ENCODE assay signal across 21 cellular contexts in genomic region chr9:88319936-88320747, GRCh38.
DNase-seq lines count a peak whose midpoint lies in the region; ATAC-seq and TF ChIP-seq lines count a peak whose summit lies in the region.
"Had no signal": no experiment of that assay in that cellular context is flagged by ENCODE, and none has a peak within 500 bp of the region (broad histone marks: within the 10 kb centered on the region; RNA-seq: fewer than 3 reads in every experiment).

No MANE protein-coding gene starts in this region.

- no peaks in the 10 kb centered on the region for H3K36me3 ChIP-seq in Loucy (ENCODE audit: insufficient read depth, low read length)
- H3K36me3 ChIP-seq: right atrium auricular region, stomach had no signal

- peaks cover 9% of the 10 kb centered on the region for H3K36me3 Mint-ChIP-seq in activated naive CD8-positive, alpha-beta T cell treated with anti-CD3 and anti-CD28 coated beads, Interleukin-2, amount 10 ng/mL, durations not matched to agents 7 days and 5 days
- H3K36me3 Mint-ChIP-seq in activated naive CD8-positive, alpha-beta T cell treated with anti-CD3 and anti-CD28 coated beads for 36 hours, result peaks cover 3% of the 10 kb centered on the region
- no peaks in the 10 kb centered on the region for H3K36me3 Mint-ChIP-seq in T-cell
- H3K36me3 Mint-ChIP-seq: CD4-positive, CD25-positive, alpha-beta regulatory T cell; type B pancreatic cell had no signal

- peak overlapping the region; percentile 45 for H3K27ac Mint-ChIP-seq in activated naive CD8-positive, alpha-beta T cell treated with anti-CD3 and anti-CD28 coated beads, Interleukin-2, amount 10 ng/mL, durations not matched to agents 7 days and 5 days
- H3K27ac Mint-ChIP-seq in activated naive CD8-positive, alpha-beta T cell treated with anti-CD3 and anti-CD28 coated beads for 36 hours, result no peak overlapping the region
- no peak overlapping the region for H3K27ac Mint-ChIP-seq in T-cell
- H3K27ac Mint-ChIP-seq: type B pancreatic cell had no signal

- no peaks in the 10 kb centered on the region for H3K9me3 Mint-ChIP-seq in activated naive CD8-positive, alpha-beta T cell treated with anti-CD3 and anti-CD28 coated beads, Interleukin-2, amount 10 ng/mL, durations not matched to agents 7 days and 5 days
- H3K9me3 Mint-ChIP-seq in activated naive CD8-positive, alpha-beta T cell treated with anti-CD3 and anti-CD28 coated beads for 36 hours, result peaks cover 2% of the 10 kb centered on the region
- H3K9me3 Mint-ChIP-seq in T-cell, result no peaks in the 10 kb centered on the region
- H3K9me3 Mint-ChIP-seq: activated T-cell treated with anti-CD3 and anti-CD28 coated beads, Interleukin-2, amount 50 U/mL, for 4 hours; type B pancreatic cell had no signal

- H2AFZ ChIP-seq in Loucy (ENCODE audit: low read length), result peak overlapping the region; percentile 44; the same call in 1 of the 2 replicates

- H4K20me1 ChIP-seq in Loucy (ENCODE audit: insufficient read depth, low read length, poor library complexity, severe bottlenecking), result no peaks in the 10 kb centered on the region

- no peaks in the 10 kb centered on the region for H3K9me2 ChIP-seq in Loucy (replicated peaks; ENCODE audit: low read depth, low read length)

- no peak overlapping the region for H3K9ac ChIP-seq in Loucy (ENCODE audit: low read depth, low read length, poor library complexity, severe bottlenecking)

- no peaks in the 10 kb centered on the region for H3K27me3 Mint-ChIP-seq in activated naive CD8-positive, alpha-beta T cell treated with anti-CD3 and anti-CD28 coated beads, Interleukin-2, amount 10 ng/mL, durations not matched to agents 7 days and 5 days
- H3K27me3 Mint-ChIP-seq in activated naive CD8-positive, alpha-beta T cell treated with anti-CD3 and anti-CD28 coated beads for 36 hours, result no peaks in the 10 kb centered on the region
- H3K27me3 Mint-ChIP-seq in T-cell, result no peaks in the 10 kb centered on the region
- H3K27me3 Mint-ChIP-seq: naive thymus-derived CD4-positive, alpha-beta T cell; type B pancreatic cell had no signal

- POLR2A ChIA-PET in activated naive CD8-positive, alpha-beta T cell treated with anti-CD3 and anti-CD28 coated beads, Interleukin-2, amount 10 ng/mL, durations not matched to agents 7 days and 5 days (lab: Charles Lee), result interaction anchor here (4.2 kb wide), 1 partner anchor 15 kb away, joined by 33 read pairs; no protein-coding TSS in a partner anchor
- POLR2A ChIA-PET in T-cell (lab: Charles Lee), result interaction anchor here in 1 of 2 donors (0.8 kb wide), 1 partner anchor 346 kb away, joined by 6 read pairs; the partner anchor contains the start of gene CDK20

- no peaks in the 10 kb centered on the region for H3K79me2 ChIP-seq in Loucy (ENCODE audit: insufficient read depth, low read length)

- no peaks in the 10 kb centered on the region for H3K9me3 ChIP-seq in Loucy (ENCODE audit: insufficient read depth, low read depth, low read length)
- H3K9me3 ChIP-seq: right atrium auricular region, stomach had no signal

- DNase-seq in activated naive CD8-positive, alpha-beta T cell treated with anti-CD3 and anti-CD28 coated beads, Interleukin-2, amount 10 ng/mL, durations not matched to agents 7 days and 5 days, result no peak
- DNase-seq in activated naive CD8-positive, alpha-beta T cell treated with anti-CD3 and anti-CD28 coated beads for 36 hours, result no peak
- DNase-seq in fibroblast of villous mesenchyme (ENCODE audit: low read depth) (peak; percentile 28), DMS114 treated with DMSO at 0.1 percent for 48 hours (lab: John Stamatoyannopoulos, UW; ENCODE audit: unreplicated experiment) (no peak), T-cell (no peak)
- DNase-seq: activated CD4-positive, alpha-beta T cell treated with anti-CD3 and anti-CD28 coated beads, Interleukin-2, amount 50 U/mL, for 4 hours; activated naive CD4-positive, alpha-beta T cell treated with Interleukin-2 at 50 U/mL for 16 hours; activated T-cell treated with anti-CD3 and anti-CD28 coated beads, Interleukin-2, amount 50 U/mL, for 4 hours; anterior cingulate cortex; CD4-positive, CD25-positive, alpha-beta regulatory T cell; dorsolateral prefrontal cortex; naive thymus-derived CD4-positive, alpha-beta T cell; NCI-H1436 treated with DMSO at 0.1 percent for 48 hours; NCI-H510A treated with DMSO at 0.1 percent for 48 hours; stomach had no signal

- H3K4me3 ChIP-seq in Loucy (ENCODE audit: low read length, poor library complexity, severe bottlenecking) (no peak overlapping the region), fibroblast of villous mesenchyme (ENCODE audit: low read depth, low read length) (no peak overlapping the region)
- H3K4me3 ChIP-seq: dorsolateral prefrontal cortex, right atrium auricular region, stomach had no signal

- H3K4me1 ChIP-seq in Loucy (ENCODE audit: insufficient read depth, low read length, poor library complexity, severe bottlenecking), result peaks cover 53% of the 10 kb centered on the region
- H3K4me1 ChIP-seq: right atrium auricular region had no signal

- no peak for TF ChIP-seq CTCF in Loucy (conservative IDR thresholded peaks at IDR 0.05; ENCODE audit: low read length)
- no peak for TF ChIP-seq CTCF in fibroblast of villous mesenchyme (IDR thresholded peaks at IDR 0.05; ENCODE audit: insufficient read depth, low read depth, low read length)

- H3F3A ChIP-seq in Loucy (ENCODE audit: low read depth), result peaks cover 4% of the 10 kb centered on the region; the same call in 1 of the 2 replicates

- ATAC-seq in activated naive CD8-positive, alpha-beta T cell treated with anti-CD3 and anti-CD28 coated beads, Interleukin-2, amount 10 ng/mL, durations not matched to agents 7 days and 5 days (ENCODE audit: low read depth), result no peak
- no peak for ATAC-seq in GM21737 (IDR thresholded peaks at IDR 0.05; ENCODE audit: unreplicated experiment)
- no peak for ATAC-seq in T-cell (replicated peaks in 1 of 4)
- no peak for ATAC-seq in HG03196 (IDR thresholded peaks at IDR 0.05; ENCODE audit: unreplicated experiment)
- ATAC-seq: activated T-cell treated with anti-CD3 and anti-CD28 coated beads, Interleukin-2, amount 50 U/mL, for 4 hours; left lobe of liver; naive thymus-derived CD4-positive, alpha-beta T cell had no signal

- H3K27me3 ChIP-seq in Loucy (ENCODE audit: insufficient read depth, low read length, poor library complexity, severe bottlenecking), result no peaks in the 10 kb centered on the region
- H3K27me3 ChIP-seq: dorsolateral prefrontal cortex, right atrium auricular region, stomach had no signal

- CTCF ChIA-PET in T-cell (lab: Charles Lee), result interaction anchor here in 1 of 2 donors (0.5 kb wide), 1 partner anchor 11 kb away, joined by 3 read pairs; no protein-coding TSS in a partner anchor

- no peak overlapping the region for H3K4me3 Mint-ChIP-seq in activated naive CD8-positive, alpha-beta T cell treated with anti-CD3 and anti-CD28 coated beads, Interleukin-2, amount 10 ng/mL, durations not matched to agents 7 days and 5 days
- no peak overlapping the region for H3K4me3 Mint-ChIP-seq in activated naive CD8-positive, alpha-beta T cell treated with anti-CD3 and anti-CD28 coated beads for 36 hours
- H3K4me3 Mint-ChIP-seq in T-cell, result no peak overlapping the region
- H3K4me3 Mint-ChIP-seq: activated T-cell treated with anti-CD3 and anti-CD28 coated beads, Interleukin-2, amount 50 U/mL, for 4 hours; CD4-positive, CD25-positive, alpha-beta regulatory T cell; type B pancreatic cell had no signal

- peaks cover 33% of the 10 kb centered on the region for H3K4me1 Mint-ChIP-seq in activated naive CD8-positive, alpha-beta T cell treated with anti-CD3 and anti-CD28 coated beads, Interleukin-2, amount 10 ng/mL, durations not matched to agents 7 days and 5 days
- H3K4me1 Mint-ChIP-seq in activated naive CD8-positive, alpha-beta T cell treated with anti-CD3 and anti-CD28 coated beads for 36 hours, result peaks cover 27% of the 10 kb centered on the region
- peaks cover 32 to 38% (median 33%) of the 10 kb centered on the region in 3 donors for H3K4me1 Mint-ChIP-seq in T-cell

- no peak overlapping the region for H3K4me2 ChIP-seq in Loucy (ENCODE audit: low read depth, low read length, poor library complexity, severe bottlenecking)
